In the genomic region with DNA sequence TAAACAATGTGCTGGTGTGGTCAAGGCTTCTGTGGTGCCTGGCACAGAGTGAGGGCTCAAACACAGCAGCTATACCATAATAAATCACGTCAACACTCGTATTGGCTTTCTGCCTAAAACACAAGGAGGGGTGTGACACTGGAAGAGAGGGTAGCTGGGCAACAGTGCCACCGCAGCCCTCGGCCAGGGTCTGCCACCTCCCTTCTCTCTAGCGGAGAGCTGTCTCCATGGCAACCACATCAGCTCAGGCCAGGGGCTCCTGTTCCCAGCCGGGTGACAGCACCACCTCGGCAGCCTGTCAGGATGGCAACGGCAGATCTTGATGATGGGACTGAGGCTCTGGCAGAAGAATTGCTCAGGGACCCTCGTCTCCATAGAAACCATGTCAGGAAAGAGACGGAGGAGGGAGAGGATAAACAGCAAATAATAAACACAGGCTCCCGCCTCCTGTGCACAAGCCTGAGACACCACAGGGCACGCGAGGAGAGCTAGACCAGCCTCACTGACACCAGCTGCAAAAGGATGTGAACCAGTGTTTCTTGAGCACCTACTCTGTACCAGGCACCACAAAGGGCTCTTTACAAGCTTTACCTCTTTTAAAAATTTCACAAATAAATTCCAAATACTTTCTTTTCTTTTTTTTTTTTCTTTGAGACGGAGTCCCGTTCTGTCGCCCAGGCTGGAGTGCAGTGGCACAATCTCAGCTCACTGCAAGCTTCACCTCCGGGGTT, we compare ENCODE assay signal across 15 cellular contexts. TPM values are rescaled to one million over a fixed set of nuclear protein-coding genes. Genes with fewer than 3 reads are reported as not detected.
DNase-seq lines count a peak whose midpoint lies in the region; TF ChIP-seq lines count a peak whose summit lies in the region.
"Had no signal": no experiment of that assay in that cellular context is flagged by ENCODE, and none has a peak within 500 bp of the region (broad histone marks: within the 10 kb centered on the region; RNA-seq: fewer than 3 reads in every experiment).

No MANE protein-coding gene starts in this region.

- in situ Hi-C loops in transverse colon (cut with MboI; ENCODE audit: low pct_ligation_motif_present in 1 of 4, low pct_unique_long_range_greater_than_20kb in 1 of 4, low sequenced_read_pairs in 3 of 4) = no loop called here

- intact Hi-C loops in transverse colon (cut with DNase I; ENCODE audit: low total_unique reads) = no loop called here

- peaks cover 0 to 3% (median 0%) of the 10 kb centered on the region in 4 donors for H3K36me3 ChIP-seq in transverse colon

- DNase-seq in NCI-H2171 (lab: John Stamatoyannopoulos, UW) (peak; percentile 35), caudate nucleus (lab: John Stamatoyannopoulos, UW) (peak in 12 of 61 donors; percentile 6 to 60 (median 16)), progenitor cell of endocrine pancreas (ENCODE audit: low spot score, unreplicated experiment) (no peak), transverse colon (no peak), NCI-H526 treated with DMSO at 0.1 percent for 48 hours (lab: John Stamatoyannopoulos, UW) (no peak)
- no peak for DNase-seq in stimulated activated CD4-positive, alpha-beta T cell treated with anti-CD3 and anti-CD28 coated beads, Interleukin-1b, Interleukin-23, amount 100 ng/mL, for 48 hours
- no peak for DNase-seq in activated naive CD4-positive, alpha-beta T cell treated with anti-CD3 and anti-CD28 coated beads, Interleukin-2, amount 50 U/mL, for 16 hours
- DNase-seq: CD4-positive, alpha-beta T cell; effector memory CD8-positive, alpha-beta T cell; islet precursor cell; Peyer's patch; T-helper 17 cell had no signal

- no peaks in the 10 kb centered on the region for H3K9me3 Mint-ChIP-seq in progenitor cell of endocrine pancreas (ENCODE audit: low read depth)
- H3K9me3 Mint-ChIP-seq: CD4-positive, alpha-beta T cell; effector memory CD8-positive, alpha-beta T cell had no signal

- TF ChIP-seq CTCF in progenitor cell of endocrine pancreas (IDR thresholded peaks at IDR 0.05; ENCODE audit: unreplicated experiment) (no peak), transverse colon (IDR thresholded peaks at IDR 0.05) (no peak)

- 13 to 48% methylated on average over 3 to 17 of the region's 17 CpGs for WGBS in transverse colon (ENCODE audit: low coverage in 1 of 2), 2 donors

- no peaks in the 10 kb centered on the region for H3K9me3 ChIP-seq in transverse colon
- H3K9me3 ChIP-seq: gastroesophageal sphincter, Peyer's patch had no signal

- peak overlapping the region; percentile 54 for H3K27ac ChIP-seq in caudate nucleus (ENCODE audit: low read depth, low read length)
- peak overlapping the region in 1 of 4 donors; percentile 31 for H3K27ac ChIP-seq in transverse colon
- H3K27ac ChIP-seq: Peyer's patch had no signal

- H3K27ac Mint-ChIP-seq in progenitor cell of endocrine pancreas = peak overlapping the region; percentile 35
- H3K27ac Mint-ChIP-seq: CD4-positive, alpha-beta T cell; effector memory CD8-positive, alpha-beta T cell; T-helper 17 cell had no signal

- no peaks in the 10 kb centered on the region for H3K27me3 ChIP-seq in transverse colon
- H3K27me3 ChIP-seq: gastroesophageal sphincter, Peyer's patch had no signal

- H3K4me1 ChIP-seq in transverse colon = peaks cover 0 to 28% (median 7%) of the 10 kb centered on the region in 4 donors

- H3K36me3 Mint-ChIP-seq in progenitor cell of endocrine pancreas (ENCODE audit: insufficient read depth) = peaks cover 7% of the 10 kb centered on the region

- H3K4me3 ChIP-seq in transverse colon = no peak overlapping the region
- H3K4me3 ChIP-seq: gastroesophageal sphincter, Peyer's patch had no signal

- TF ChIP-seq EP300 in Ishikawa (IDR thresholded peaks at IDR 0.05; ENCODE audit: borderline replicate concordance) = peak; percentile 49; the same call in 1 of the 2 replicates
- TF ChIP-seq EP300 in transverse colon (IDR thresholded peaks at IDR 0.05; ENCODE audit: low read depth) = no peak

- H3K4me1 Mint-ChIP-seq in progenitor cell of endocrine pancreas (ENCODE audit: low read depth) = no peaks in the 10 kb centered on the region
- H3K4me1 Mint-ChIP-seq: T-helper 17 cell had no signal

- peak; percentile 13; the same call in 1 of the 2 replicates for TF ChIP-seq RAD21 in Ishikawa (IDR thresholded peaks at IDR 0.05; ENCODE audit: low read depth)

- H3K4me3 Mint-ChIP-seq in progenitor cell of endocrine pancreas (ENCODE audit: low read depth) = no peak overlapping the region
- H3K4me3 Mint-ChIP-seq: CD4-positive, alpha-beta T cell; effector memory CD8-positive, alpha-beta T cell; T-helper 17 cell had no signal

- TF ChIP-seq POLR2A in transverse colon (IDR thresholded peaks at IDR 0.05) = no peak

- H3K27me3 Mint-ChIP-seq in progenitor cell of endocrine pancreas = no peaks in the 10 kb centered on the region
- H3K27me3 Mint-ChIP-seq: CD4-positive, alpha-beta T cell; effector memory CD8-positive, alpha-beta T cell; T-helper 17 cell had no signal

TF ChIP-seq in Ishikawa, 13 proteins besides CTCF, POLR2A, EP300 and RAD21:
- no peak for TF ChIP-seq CEBPB (IDR thresholded peaks at IDR 0.05)
- TF ChIP-seq TCF12 (IDR thresholded peaks at IDR 0.05; ENCODE audit: low read depth) = peak; percentile 70; the same call in 1 of the 2 replicates
- TF ChIP-seq, protein P1, sequence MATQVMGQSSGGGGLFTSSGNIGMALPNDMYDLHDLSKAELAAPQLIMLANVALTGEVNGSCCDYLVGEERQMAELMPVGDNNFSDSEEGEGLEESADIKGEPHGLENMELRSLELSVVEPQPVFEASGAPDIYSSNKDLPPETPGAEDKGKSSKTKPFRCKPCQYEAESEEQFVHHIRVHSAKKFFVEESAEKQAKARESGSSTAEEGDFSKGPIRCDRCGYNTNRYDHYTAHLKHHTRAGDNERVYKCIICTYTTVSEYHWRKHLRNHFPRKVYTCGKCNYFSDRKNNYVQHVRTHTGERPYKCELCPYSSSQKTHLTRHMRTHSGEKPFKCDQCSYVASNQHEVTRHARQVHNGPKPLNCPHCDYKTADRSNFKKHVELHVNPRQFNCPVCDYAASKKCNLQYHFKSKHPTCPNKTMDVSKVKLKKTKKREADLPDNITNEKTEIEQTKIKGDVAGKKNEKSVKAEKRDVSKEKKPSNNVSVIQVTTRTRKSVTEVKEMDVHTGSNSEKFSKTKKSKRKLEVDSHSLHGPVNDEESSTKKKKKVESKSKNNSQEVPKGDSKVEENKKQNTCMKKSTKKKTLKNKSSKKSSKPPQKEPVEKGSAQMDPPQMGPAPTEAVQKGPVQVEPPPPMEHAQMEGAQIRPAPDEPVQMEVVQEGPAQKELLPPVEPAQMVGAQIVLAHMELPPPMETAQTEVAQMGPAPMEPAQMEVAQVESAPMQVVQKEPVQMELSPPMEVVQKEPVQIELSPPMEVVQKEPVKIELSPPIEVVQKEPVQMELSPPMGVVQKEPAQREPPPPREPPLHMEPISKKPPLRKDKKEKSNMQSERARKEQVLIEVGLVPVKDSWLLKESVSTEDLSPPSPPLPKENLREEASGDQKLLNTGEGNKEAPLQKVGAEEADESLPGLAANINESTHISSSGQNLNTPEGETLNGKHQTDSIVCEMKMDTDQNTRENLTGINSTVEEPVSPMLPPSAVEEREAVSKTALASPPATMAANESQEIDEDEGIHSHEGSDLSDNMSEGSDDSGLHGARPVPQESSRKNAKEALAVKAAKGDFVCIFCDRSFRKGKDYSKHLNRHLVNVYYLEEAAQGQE (IDR thresholded peaks at IDR 0.05; ENCODE audit: low read depth) = no peak
- peak; percentile 91 for TF ChIP-seq NFIC (IDR thresholded peaks at IDR 0.05)
- no peak for TF ChIP-seq TAF1 (IDR thresholded peaks at IDR 0.05; ENCODE audit: low read depth)
- TF ChIP-seq CREB1 (IDR thresholded peaks at IDR 0.05; ENCODE audit: low read depth) = no peak
- TF ChIP-seq FOXM1 (IDR thresholded peaks at IDR 0.05; ENCODE audit: borderline replicate concordance, low read depth) = no peak
- TF ChIP-seq TEAD4 (IDR thresholded peaks at IDR 0.05) = peak; percentile 33; the same call in 1 of the 2 replicates
- TF ChIP-seq YY1 (IDR thresholded peaks at IDR 0.05; ENCODE audit: low read depth) = no peak
- peak; percentile 53; the same call in 1 of the 2 replicates for TF ChIP-seq ZBTB7A (IDR thresholded peaks at IDR 0.05; ENCODE audit: low read depth)
- no peak for TF ChIP-seq EGR1 (IDR thresholded peaks at IDR 0.05)
- TF ChIP-seq, protein P2, sequence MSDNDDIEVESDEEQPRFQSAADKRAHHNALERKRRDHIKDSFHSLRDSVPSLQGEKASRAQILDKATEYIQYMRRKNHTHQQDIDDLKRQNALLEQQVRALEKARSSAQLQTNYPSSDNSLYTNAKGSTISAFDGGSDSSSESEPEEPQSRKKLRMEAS (IDR thresholded peaks at IDR 0.05) = peak; percentile 58; the same call in 1 of the 2 replicates
- TF ChIP-seq, protein P3, sequence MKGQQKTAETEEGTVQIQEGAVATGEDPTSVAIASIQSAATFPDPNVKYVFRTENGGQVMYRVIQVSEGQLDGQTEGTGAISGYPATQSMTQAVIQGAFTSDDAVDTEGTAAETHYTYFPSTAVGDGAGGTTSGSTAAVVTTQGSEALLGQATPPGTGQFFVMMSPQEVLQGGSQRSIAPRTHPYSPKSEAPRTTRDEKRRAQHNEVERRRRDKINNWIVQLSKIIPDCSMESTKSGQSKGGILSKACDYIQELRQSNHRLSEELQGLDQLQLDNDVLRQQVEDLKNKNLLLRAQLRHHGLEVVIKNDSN (IDR thresholded peaks at IDR 0.05) = no peak; the same call in 1 of the 2 replicates

RNA-seq across cellular contexts. Expression of a gene that starts 50.4 kb away (rescaled TPM):
- total RNA-seq in progenitor cell of endocrine pancreas (0.34 and 0.38 TPM in 2 replicates), transverse colon (10 to 100 TPM; 22.9 to 26.1 (median 23.2) TPM)
- total RNA-seq: CD4-positive, alpha-beta T cell; myocyte; T-helper 17 cell had no signal

RNA-seq across cellular contexts. Expression of a gene that starts 52.0 kb away (rescaled TPM):
- 15.1 and 17.5 TPM in 2 replicates for total RNA-seq in progenitor cell of endocrine pancreas
- 1 to 10 TPM in 3 of 4 donors, under 1 TPM in 1; 0.40 to 9.8 (median 5.1) TPM for total RNA-seq in transverse colon

Comparison
In these comparisons a context has a peak if more than half of its experiments do, and no peak if none do; other contexts are left out.
1. RNA of a gene that starts 50.4 kb away (total RNA-seq): 22.9 to 26.1 TPM in transverse colon; 0.34 to 0.38 TPM in progenitor cell of endocrine pancreas; every median in the first group is over 10 times any median in the second.